Comparison of ENCODE assay signal across 1 cellular context in the genomic region with DNA sequence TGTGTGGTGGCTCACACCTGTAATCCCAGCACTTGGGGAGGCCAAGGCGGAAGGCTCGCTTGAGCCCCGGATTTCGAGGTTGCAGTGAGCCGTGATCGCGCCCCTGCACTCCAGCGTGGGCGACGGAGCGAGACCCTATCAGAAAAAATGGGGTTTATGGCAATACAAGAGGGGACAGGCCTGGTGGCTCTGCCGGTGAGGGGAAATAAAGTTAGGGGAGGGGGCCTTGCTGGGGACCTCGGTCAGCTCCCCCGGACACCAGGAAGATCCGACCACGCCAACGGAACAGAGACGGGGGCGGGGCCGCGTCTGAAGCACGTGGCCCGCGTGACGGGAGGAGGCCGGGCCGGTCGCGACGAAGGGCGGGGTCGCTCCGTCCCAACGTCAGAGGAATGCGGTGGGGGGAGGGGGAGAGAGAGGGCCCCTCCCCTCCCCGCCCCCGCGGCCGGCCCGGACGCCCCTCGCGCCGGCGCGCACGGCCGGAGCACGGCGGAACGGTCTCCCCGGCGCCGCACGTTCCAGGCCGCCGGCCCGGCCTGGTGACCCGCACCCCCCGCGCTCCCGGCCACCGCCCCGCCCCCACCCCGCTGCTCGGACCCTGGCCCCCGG.
TF ChIP-seq lines count a peak whose summit lies in the region.

No MANE protein-coding gene starts in this region.

TF ChIP-seq in GM23338, 12 proteins besides CTCF, POLR2A, EP300 and RAD21:
- TF ChIP-seq NANOG (IDR thresholded peaks at IDR 0.05; ENCODE audit: borderline replicate concordance), result no peak
- TF ChIP-seq, protein P1, sequence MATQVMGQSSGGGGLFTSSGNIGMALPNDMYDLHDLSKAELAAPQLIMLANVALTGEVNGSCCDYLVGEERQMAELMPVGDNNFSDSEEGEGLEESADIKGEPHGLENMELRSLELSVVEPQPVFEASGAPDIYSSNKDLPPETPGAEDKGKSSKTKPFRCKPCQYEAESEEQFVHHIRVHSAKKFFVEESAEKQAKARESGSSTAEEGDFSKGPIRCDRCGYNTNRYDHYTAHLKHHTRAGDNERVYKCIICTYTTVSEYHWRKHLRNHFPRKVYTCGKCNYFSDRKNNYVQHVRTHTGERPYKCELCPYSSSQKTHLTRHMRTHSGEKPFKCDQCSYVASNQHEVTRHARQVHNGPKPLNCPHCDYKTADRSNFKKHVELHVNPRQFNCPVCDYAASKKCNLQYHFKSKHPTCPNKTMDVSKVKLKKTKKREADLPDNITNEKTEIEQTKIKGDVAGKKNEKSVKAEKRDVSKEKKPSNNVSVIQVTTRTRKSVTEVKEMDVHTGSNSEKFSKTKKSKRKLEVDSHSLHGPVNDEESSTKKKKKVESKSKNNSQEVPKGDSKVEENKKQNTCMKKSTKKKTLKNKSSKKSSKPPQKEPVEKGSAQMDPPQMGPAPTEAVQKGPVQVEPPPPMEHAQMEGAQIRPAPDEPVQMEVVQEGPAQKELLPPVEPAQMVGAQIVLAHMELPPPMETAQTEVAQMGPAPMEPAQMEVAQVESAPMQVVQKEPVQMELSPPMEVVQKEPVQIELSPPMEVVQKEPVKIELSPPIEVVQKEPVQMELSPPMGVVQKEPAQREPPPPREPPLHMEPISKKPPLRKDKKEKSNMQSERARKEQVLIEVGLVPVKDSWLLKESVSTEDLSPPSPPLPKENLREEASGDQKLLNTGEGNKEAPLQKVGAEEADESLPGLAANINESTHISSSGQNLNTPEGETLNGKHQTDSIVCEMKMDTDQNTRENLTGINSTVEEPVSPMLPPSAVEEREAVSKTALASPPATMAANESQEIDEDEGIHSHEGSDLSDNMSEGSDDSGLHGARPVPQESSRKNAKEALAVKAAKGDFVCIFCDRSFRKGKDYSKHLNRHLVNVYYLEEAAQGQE (IDR thresholded peaks at IDR 0.05; ENCODE audit: unreplicated experiment), result peak; percentile 38
- TF ChIP-seq POLR2AphosphoS5 (IDR thresholded peaks at IDR 0.05; ENCODE audit: low read depth), result peak; percentile 57
- TF ChIP-seq EZH2 (IDR thresholded peaks at IDR 0.05; ENCODE audit: low read depth, unreplicated experiment), result no peak
- peak; percentile 94 for TF ChIP-seq CREB1 (CRISPR knock-in tag; IDR thresholded peaks at IDR 0.05; ENCODE audit: low read depth)
